Comparison of ENCODE assay signal across 33 cellular contexts in genomic region chrX:77979870-77980269, GRCh38. TPM values are rescaled to one million over a fixed set of nuclear protein-coding genes. Genes with fewer than 3 reads are reported as not detected.
"Had no signal": no experiment of that assay in that cellular context is flagged by ENCODE, and none has a peak within 500 bp of the region (broad histone marks: within the 10 kb centered on the region; RNA-seq: fewer than 3 reads in every experiment).

No MANE protein-coding gene starts in this region.

- H3K4me1 ChIP-seq: heart right ventricle, left ventricle myocardium inferior, prostate gland, spleen, suprapubic skin, tibial artery, upper lobe of right lung had no signal

- H3K4me1 Mint-ChIP-seq: naive thymus-derived CD4-positive, alpha-beta T cell; stimulated activated effector memory CD8-positive, alpha-beta T cell treated with anti-CD3 and anti-CD28 coated beads, Interleukin-12 subunit alpha, Interleukin-12 subunit beta, amount 100 ng/mL, for 72 hours had no signal

- H3K27me3 ChIP-seq: heart right ventricle, hepatocyte, ovary, spleen, suprapubic skin, tibial artery, upper lobe of right lung had no signal

- H3K36me3 Mint-ChIP-seq: mesothelial cell of epicardium; natural killer cell treated with Interleukin-12 subunit alpha and Interleukin-12 subunit beta and Interleukin-15 and Interleukin-18, amount 100 ng/mL, for 72 hours had no signal

- H3K27ac ChIP-seq: heart right ventricle, hepatocyte, left ventricle myocardium inferior, ovary, prostate gland, skin epidermis, spleen, suprapubic skin, thoracic aorta, tibial artery, upper lobe of right lung had no signal

- FAIRE-seq: keratinocyte, urothelium cell line had no signal

- H3K9me3 ChIP-seq: heart right ventricle, left ventricle myocardium inferior, mucosa of descending colon, ovary, prostate gland, spleen, suprapubic skin, thoracic aorta, tibial artery, upper lobe of right lung had no signal

- H3K9me3 Mint-ChIP-seq: natural killer cell treated with Interleukin-12 subunit alpha and Interleukin-12 subunit beta and Interleukin-15 and Interleukin-18, amount 100 ng/mL, for 72 hours; stimulated activated effector memory CD8-positive, alpha-beta T cell treated with anti-CD3 and anti-CD28 coated beads, Interleukin-12 subunit alpha, Interleukin-12 subunit beta, amount 100 ng/mL, for 72 hours; stimulated activated naive CD8-positive, alpha-beta T cell treated with anti-CD3 and anti-CD28 coated beads, Interleukin-15, Interleukin-2, amounts not matched to agents 100 ng/mL and 50 ng/mL, for 24 hours had no signal

- H3K79me2 ChIP-seq: hepatocyte had no signal

- H3K27me3 Mint-ChIP-seq: naive thymus-derived CD4-positive, alpha-beta T cell; natural killer cell treated with Interleukin-12 subunit alpha and Interleukin-12 subunit beta and Interleukin-15 and Interleukin-18, amount 100 ng/mL, for 72 hours; stimulated activated naive CD8-positive, alpha-beta T cell treated with anti-CD3 and anti-CD28 coated beads, Interleukin-15, Interleukin-2, amounts not matched to agents 100 ng/mL and 50 ng/mL, for 24 hours had no signal

- H3K4me3 Mint-ChIP-seq: mesothelial cell of epicardium; naive thymus-derived CD4-positive, alpha-beta T cell; natural killer cell treated with Interleukin-12 subunit alpha and Interleukin-12 subunit beta and Interleukin-15 and Interleukin-18, amount 100 ng/mL, for 72 hours; stimulated activated effector memory CD8-positive, alpha-beta T cell treated with anti-CD3 and anti-CD28 coated beads, Interleukin-12 subunit alpha, Interleukin-12 subunit beta, amount 100 ng/mL, for 72 hours; stimulated activated naive CD8-positive, alpha-beta T cell treated with anti-CD3 and anti-CD28 coated beads, Interleukin-15, Interleukin-2, amounts not matched to agents 100 ng/mL and 50 ng/mL, for 24 hours had no signal

- H3K36me3 ChIP-seq: heart right ventricle, left ventricle myocardium inferior, ovary, prostate gland, spleen, suprapubic skin, thoracic aorta, tibial artery, upper lobe of right lung had no signal

- H2AFZ ChIP-seq: hepatocyte had no signal

- H3K27ac Mint-ChIP-seq: mesothelial cell of epicardium; naive thymus-derived CD4-positive, alpha-beta T cell; natural killer cell treated with Interleukin-12 subunit alpha and Interleukin-12 subunit beta and Interleukin-15 and Interleukin-18, amount 100 ng/mL, for 72 hours; stimulated activated effector memory CD8-positive, alpha-beta T cell treated with anti-CD3 and anti-CD28 coated beads, Interleukin-12 subunit alpha, Interleukin-12 subunit beta, amount 100 ng/mL, for 72 hours; stimulated activated naive CD8-positive, alpha-beta T cell treated with anti-CD3 and anti-CD28 coated beads, Interleukin-15, Interleukin-2, amounts not matched to agents 100 ng/mL and 50 ng/mL, for 24 hours had no signal

- H3K4me3 ChIP-seq: heart right ventricle, hepatocyte, left ventricle myocardium inferior, lung, mucosa of descending colon, ovary, prostate gland, skin epidermis, spleen, suprapubic skin, thoracic aorta, tibial artery, upper lobe of right lung had no signal

- H3K4me2 ChIP-seq: hepatocyte had no signal

- DNase-seq: heart right ventricle; left colon; left ventricle myocardium inferior; mesendoderm; mucosa of descending colon; naive thymus-derived CD4-positive, alpha-beta T cell; ovary; posterior cingulate gyrus; retina; right cardiac atrium; spleen; stimulated activated CD4-positive, alpha-beta T cell treated with anti-CD3 and anti-CD28 coated beads, Interleukin-4, amount 100 ng/mL, for 24 hours; stimulated activated naive CD4-positive, alpha-beta T cell; tibial artery; trophoblast cell; upper lobe of right lung had no signal

RNA-seq across cellular contexts. Expression of gene PGAM4, which starts 10.4 kb away (rescaled TPM):
- total RNA-seq: heart right ventricle; hepatocyte; left colon; left ventricle myocardium inferior; lower leg skin; lung; mesothelial cell of epicardium; mucosa of descending colon; myocyte; natural killer cell treated with Interleukin-12 subunit alpha and Interleukin-12 subunit beta and Interleukin-15 and Interleukin-18, amount 100 ng/mL, for 72 hours; omental fat pad; prostate gland; sciatic nerve; spleen; subcutaneous adipose tissue; suprapubic skin; thoracic aorta; upper lobe of right lung had no signal
